In the genomic region with DNA sequence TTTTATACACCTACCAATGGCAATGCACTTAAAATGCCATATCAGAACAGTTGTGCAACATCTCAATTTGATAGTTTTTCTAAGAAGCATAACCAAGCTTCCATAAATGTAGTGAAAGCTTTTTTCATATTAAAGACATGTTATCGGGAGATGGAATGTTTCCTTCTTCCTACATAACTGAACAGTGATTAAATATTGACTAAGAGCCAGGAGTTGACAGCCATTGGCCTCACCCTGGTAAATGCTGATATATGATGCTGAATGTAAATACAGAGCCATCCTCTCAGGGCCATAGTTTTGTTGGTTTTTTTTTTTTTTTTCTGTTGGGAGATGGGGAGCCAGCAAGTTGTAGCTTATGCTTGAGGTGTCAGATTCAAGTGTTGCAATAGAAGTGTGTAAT, we compare ENCODE assay signal across 13 cellular contexts. TPM values are rescaled to one million over a fixed set of nuclear protein-coding genes. Genes with fewer than 3 reads are reported as not detected.
DNase-seq lines count a peak whose midpoint lies in the region; TF ChIP-seq lines count a peak whose summit lies in the region.
"Had no signal": no experiment of that assay in that cellular context is flagged by ENCODE, and none has a peak within 500 bp of the region (broad histone marks: within the 10 kb centered on the region; RNA-seq: fewer than 3 reads in every experiment).

No MANE protein-coding gene starts in this region.

- H3K27ac Mint-ChIP-seq in endothelial cell (ENCODE audit: unreplicated experiment): peak overlapping the region; percentile 32
- H3K27ac Mint-ChIP-seq in CD4-positive, alpha-beta memory T cell: no peak overlapping the region
- H3K27ac Mint-ChIP-seq: activated naive CD8-positive, alpha-beta T cell treated with anti-CD3 and anti-CD28 coated beads, Interleukin-2, amount 50 U/mL, for 24 hours; CD8-positive, alpha-beta memory T cell; effector memory CD8-positive, alpha-beta T cell had no signal

- no peaks in the 10 kb centered on the region for H3K36me3 ChIP-seq in HEK293 (ENCODE audit: control insufficient read depth in 2 of 2, insufficient read depth in 1 of 2, low read length in 2 of 2)
- no peaks in the 10 kb centered on the region for H3K36me3 ChIP-seq in rectal smooth muscle tissue (ENCODE audit: control insufficient read depth, insufficient read depth, low read length)
- peaks cover 0 to 2% of the 10 kb centered on the region in 2 donors for H3K36me3 ChIP-seq in neuronal stem cell (replicated peaks in 1 of 2; ENCODE audit: control insufficient read depth in 2 of 2, insufficient read depth in 2 of 2, low read length in 2 of 2)
- H3K36me3 ChIP-seq in CD4-positive, alpha-beta memory T cell (ENCODE audit: insufficient read depth, low read length): no peaks in the 10 kb centered on the region
- H3K36me3 ChIP-seq: HAP-1 had no signal

- peaks cover 1% of the 10 kb centered on the region for H3K79me1 ChIP-seq in neuronal stem cell (ENCODE audit: low read depth, low read length)

- H2AK5ac ChIP-seq in neuronal stem cell (ENCODE audit: low read depth, low read length): no peak overlapping the region

- H3K27ac ChIP-seq in HEK293 (ENCODE audit: extremely low read depth, low read depth, low read length) (no peak overlapping the region), rectal smooth muscle tissue (ENCODE audit: low read depth, low read length) (peak overlapping the region; percentile 24), neuronal stem cell (replicated peaks; ENCODE audit: low read length) (no peak overlapping the region)
- no peak overlapping the region for H3K27ac ChIP-seq in CD4-positive, alpha-beta memory T cell (ENCODE audit: low read depth, low read length)

- H3K4ac ChIP-seq in neuronal stem cell (ENCODE audit: low read length): no peak overlapping the region

- no peaks in the 10 kb centered on the region for H3K36me3 Mint-ChIP-seq in endothelial cell (ENCODE audit: low read depth, unreplicated experiment)
- H3K36me3 Mint-ChIP-seq in CD4-positive, alpha-beta memory T cell: no peaks in the 10 kb centered on the region
- H3K36me3 Mint-ChIP-seq: CD8-positive, alpha-beta memory T cell had no signal

- no peak overlapping the region for H3K4me2 ChIP-seq in neuronal stem cell (ENCODE audit: insufficient read depth, low read length, poor library complexity, severe bottlenecking)

- TF ChIP-seq CTCF in HEK293 (tag by site-specific recombination; IDR thresholded peaks at IDR 0.05) (no peak), endothelial cell (IDR thresholded peaks at IDR 0.05; ENCODE audit: unreplicated experiment) (no peak)

- H3K23ac ChIP-seq in neuronal stem cell (ENCODE audit: low read depth, low read length, poor library complexity): no peak overlapping the region

- POLR2A ChIA-PET in HEK293 (lab: Yijun Ruan, JAX): no interaction called here
- POLR2A ChIA-PET in CD4-positive, alpha-beta memory T cell (lab: Charles Lee; ENCODE audit: partially characterized antibody): no interaction called here

- peaks cover 24% of the 10 kb centered on the region for H3K4me1 Mint-ChIP-seq in endothelial cell (ENCODE audit: unreplicated experiment)
- H3K4me1 Mint-ChIP-seq in CD4-positive, alpha-beta memory T cell: peaks cover 0 to 1% (median 0%) of the 10 kb centered on the region in 4 donors
- H3K4me1 Mint-ChIP-seq: CD8-positive, alpha-beta memory T cell had no signal

- no peak overlapping the region for H2BK12ac ChIP-seq in neuronal stem cell (ENCODE audit: low read length)

- H2BK120ac ChIP-seq in neuronal stem cell (ENCODE audit: low read depth, low read length): no peak overlapping the region

- no peak overlapping the region for H2BK5ac ChIP-seq in neuronal stem cell (ENCODE audit: low read length)

- H3K4me1 ChIP-seq in HEK293 (ENCODE audit: control insufficient read depth, insufficient read depth, low read length) (peaks cover 56% of the 10 kb centered on the region), rectal smooth muscle tissue (ENCODE audit: control insufficient read depth, insufficient read depth, low read length) (peaks cover 39% of the 10 kb centered on the region), neuronal stem cell (ENCODE audit: control insufficient read depth in 2 of 2, insufficient read depth in 1 of 2, low read depth in 1 of 2, low read length in 2 of 2) (no peaks in the 10 kb centered on the region)
- no peaks in the 10 kb centered on the region for H3K4me1 ChIP-seq in CD4-positive, alpha-beta memory T cell (ENCODE audit: insufficient read depth, low read length)

- H3K9ac ChIP-seq in rectal smooth muscle tissue (ENCODE audit: low read length) (no peak overlapping the region), neuronal stem cell (ENCODE audit: low read depth, low read length, poor library complexity) (no peak overlapping the region)

- WGBS in neuronal stem cell (ENCODE audit: extremely low coverage in 2 of 2, insufficient read length in 2 of 2, insufficient replicate concordance in 1 of 2), 2 donors: no CpG with 5 or more reads among the region's 1 CpG

- H3K4me3 ChIP-seq in HEK293 (ENCODE audit: low read depth, low read length): no peak overlapping the region
- H3K4me3 ChIP-seq in rectal smooth muscle tissue (ENCODE audit: low read length): no peak overlapping the region
- no peak overlapping the region for H3K4me3 ChIP-seq in neuronal stem cell (ENCODE audit: low read length in 2 of 2)
- H3K4me3 ChIP-seq in CD4-positive, alpha-beta memory T cell (ENCODE audit: low read length in 2 of 2): no peak overlapping the region
- H3K4me3 ChIP-seq: HAP-1 had no signal

- no peak overlapping the region for H2BK15ac ChIP-seq in neuronal stem cell (ENCODE audit: low read length)

- H3K9me3 ChIP-seq in HEK293 (ENCODE audit: control insufficient read depth, insufficient read depth, low read depth, low read length): no peaks in the 10 kb centered on the region
- no peaks in the 10 kb centered on the region for H3K9me3 ChIP-seq in neuronal stem cell (replicated peaks in 1 of 2; ENCODE audit: control insufficient read depth in 2 of 2, insufficient read depth in 1 of 2, low read depth in 1 of 2, low read length in 2 of 2)
- H3K9me3 ChIP-seq in CD4-positive, alpha-beta memory T cell (ENCODE audit: control insufficient read depth in 1 of 2, low read length in 2 of 2): no peaks in the 10 kb centered on the region
- H3K9me3 ChIP-seq: HAP-1 had no signal

- no peaks in the 10 kb centered on the region for H3K27me3 Mint-ChIP-seq in endothelial cell (ENCODE audit: unreplicated experiment)
- peaks cover 5 to 13% of the 10 kb centered on the region in 2 donors for H3K27me3 Mint-ChIP-seq in CD4-positive, alpha-beta memory T cell

- CTCF ChIA-PET in HEK293 (lab: Yijun Ruan, JAX): interaction anchor here (0.7 to 4.5 kb wide), 6 partner anchors 9 to 170 kb away, joined by 3 to 21 read pairs (median 4); no protein-coding TSS in a partner anchor
- CTCF ChIA-PET in CD4-positive, alpha-beta memory T cell (lab: Charles Lee; ENCODE audit: partially characterized antibody): no interaction called here

- intact Hi-C loops in CD4-positive, alpha-beta memory T cell (cut with micrococcal nuclease): no loop called here

- H4K8ac ChIP-seq in neuronal stem cell (ENCODE audit: low read depth, low read length): no peak overlapping the region

- no peaks in the 10 kb centered on the region for H3K27me3 ChIP-seq in rectal smooth muscle tissue (ENCODE audit: control insufficient read depth, insufficient read depth, low read length)
- H3K27me3 ChIP-seq in neuronal stem cell (ENCODE audit: control insufficient read depth in 3 of 3, insufficient read depth in 3 of 3, low read depth in 1 of 3, low read length in 3 of 3): peaks cover 0 to 6% (median 0%) of the 10 kb centered on the region in 3 experiments
- H3K27me3 ChIP-seq in CD4-positive, alpha-beta memory T cell (ENCODE audit: insufficient read depth, low read length): no peaks in the 10 kb centered on the region

- H4K91ac ChIP-seq in neuronal stem cell (ENCODE audit: low read depth, low read length, poor library complexity): no peak overlapping the region

- DNase-seq in NCI-H510A treated with DMSO at 0.1 percent for 48 hours (lab: John Stamatoyannopoulos, UW): peak; percentile 84
- DNase-seq in endothelial cell (ENCODE audit: low spot score): no peak
- no peak for DNase-seq in neuronal stem cell (ENCODE audit: low spot score)
- DNase-seq in GF-D8 (lab: John Stamatoyannopoulos, UW): no peak
- DNase-seq in CD4-positive, alpha-beta memory T cell: no peak
- DNase-seq in NCI-H2081 treated with DMSO at 0.1 percent for 48 hours (lab: John Stamatoyannopoulos, UW): no peak
- DNase-seq: activated naive CD8-positive, alpha-beta T cell treated with anti-CD3 and anti-CD28 coated beads, Interleukin-2, amount 50 U/mL, for 24 hours; CD8-positive, alpha-beta memory T cell; effector memory CD8-positive, alpha-beta T cell; midbrain had no signal

- H2AFZ ChIP-seq in neuronal stem cell (ENCODE audit: low read length): no peak overlapping the region

- no peaks in the 10 kb centered on the region for H3K9me3 Mint-ChIP-seq in endothelial cell (ENCODE audit: unreplicated experiment)
- peaks cover 0 to 1% (median 0%) of the 10 kb centered on the region in 8 donors for H3K9me3 Mint-ChIP-seq in CD4-positive, alpha-beta memory T cell
- H3K9me3 Mint-ChIP-seq: activated naive CD8-positive, alpha-beta T cell treated with anti-CD3 and anti-CD28 coated beads, Interleukin-2, amount 50 U/mL, for 24 hours; CD8-positive, alpha-beta memory T cell; effector memory CD8-positive, alpha-beta T cell had no signal

- no peak overlapping the region for H3K4me3 Mint-ChIP-seq in endothelial cell (ENCODE audit: unreplicated experiment)
- no peak overlapping the region for H3K4me3 Mint-ChIP-seq in CD4-positive, alpha-beta memory T cell
- H3K4me3 Mint-ChIP-seq: activated naive CD8-positive, alpha-beta T cell treated with anti-CD3 and anti-CD28 coated beads, Interleukin-2, amount 50 U/mL, for 24 hours; CD8-positive, alpha-beta memory T cell; effector memory CD8-positive, alpha-beta T cell had no signal

- no peak overlapping the region for H3K18ac ChIP-seq in neuronal stem cell (ENCODE audit: low read length)

- H3K14ac ChIP-seq in neuronal stem cell (ENCODE audit: low read length): no peak overlapping the region

TF ChIP-seq in HEK293, 187 proteins besides CTCF, POLR2A, EP300 and RAD21 (continues in another document):
- no peak for TF ChIP-seq ZNF664 (tag by site-specific recombination; IDR thresholded peaks at IDR 0.05)
- TF ChIP-seq OSR2 (tag by site-specific recombination; IDR thresholded peaks at IDR 0.05): peak; percentile 81
- no peak for TF ChIP-seq HOXA7 (CRISPR knock-in tag; IDR thresholded peaks at IDR 0.05; ENCODE audit: borderline replicate concordance)
- no peak for TF ChIP-seq ZNF112 (tag by site-specific recombination; IDR thresholded peaks at IDR 0.05)

RNA-seq across cellular contexts. Expression of a gene that starts 54.4 kb away (rescaled TPM):
- total RNA-seq in endothelial cell (ENCODE audit: unreplicated experiment): 102 TPM
- polyA plus RNA-seq in neuronal stem cell (2013, experiment 1 of 2): 31.0 TPM
- 31.4 TPM for polyA plus RNA-seq in neuronal stem cell (2013, experiment 2 of 2)
- not detected for total RNA-seq in CD4-positive, alpha-beta memory T cell
- not detected for polyA plus RNA-seq in CD4-positive, alpha-beta memory T cell
- total RNA-seq: CD8-positive, alpha-beta memory T cell had no signal
- polyA plus RNA-seq: CD8-positive, alpha-beta memory T cell had no signal

Comparison
In these comparisons a context has a peak if more than half of its experiments do, and no peak if none do; other contexts are left out.
1. RNA of a gene that starts 54.4 kb away (total RNA-seq): 102 TPM in endothelial cell (single experiment); not detected in CD4-positive, alpha-beta memory T cell; every median in the first group is over 10 times any median in the second.